ENCODE assay signal across 11 cellular contexts in the genomic region with DNA sequence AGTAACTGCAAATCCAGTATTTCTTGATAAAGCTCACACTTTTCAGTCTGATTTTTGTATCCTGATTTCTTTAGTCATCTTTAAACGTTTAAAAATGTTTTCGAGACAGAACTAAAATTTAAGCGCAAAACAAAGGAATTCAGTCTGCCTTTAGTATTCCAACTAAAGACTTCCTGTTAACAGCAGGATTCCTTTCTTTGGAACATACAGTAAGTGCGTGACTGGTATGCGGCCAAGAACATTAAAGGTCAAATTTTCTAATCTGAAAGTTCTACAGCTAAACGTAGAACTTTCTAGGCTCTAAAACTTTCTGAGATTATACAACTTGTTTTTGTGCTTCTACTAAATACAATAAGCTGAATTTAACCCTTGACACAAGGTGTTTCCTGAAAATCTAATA. TPM values are rescaled to one million over a fixed set of nuclear protein-coding genes. Genes with fewer than 3 reads are reported as not detected.
DNase-seq lines count a peak whose midpoint lies in the region; ATAC-seq, FAIRE-seq and TF ChIP-seq lines count a peak whose summit lies in the region.
"Had no signal": no experiment of that assay in that cellular context is flagged by ENCODE, and none has a peak within 500 bp of the region (broad histone marks: within the 10 kb centered on the region; RNA-seq: fewer than 3 reads in every experiment).

No MANE protein-coding gene starts in this region.

- H3K27me3 ChIP-seq in breast epithelium (no peaks in the 10 kb centered on the region), sigmoid colon (no peaks in the 10 kb centered on the region)
- H3K27me3 ChIP-seq: cardiac muscle cell had no signal

- H3K4me1 ChIP-seq in breast epithelium, result peaks cover 6 to 27% of the 10 kb centered on the region in 2 donors
- H3K4me1 ChIP-seq in sigmoid colon, result peaks cover 0 to 48% (median 28%) of the 10 kb centered on the region in 4 donors

- no peaks in the 10 kb centered on the region for H3K27me3 Mint-ChIP-seq in activated CD8-positive, alpha-beta memory T cell treated with anti-CD3 and anti-CD28 coated beads, Interleukin-2, amount 10 ng/mL, durations not matched to agents 7 days and 5 days
- H3K27me3 Mint-ChIP-seq: activated CD4-positive, alpha-beta T cell treated with anti-CD3 and anti-CD28 coated beads, Interleukin-2, amount 10 ng/mL, durations not matched to agents 24 days and 14 days had no signal

- TF ChIP-seq CTCF in breast epithelium (IDR thresholded peaks at IDR 0.05) (no peak), sigmoid colon (IDR thresholded peaks at IDR 0.05) (no peak)

- H3K27ac ChIP-seq in breast epithelium (peak overlapping the region; percentile 70 to 72), sigmoid colon (peak overlapping the region; percentile 47 to 65 (median 62))
- H3K27ac ChIP-seq: cardiac muscle cell had no signal

- H3K4me3 ChIP-seq in breast epithelium (peak overlapping the region in 2 of 3 donors; percentile 5 to 17), sigmoid colon (peak overlapping the region in 2 of 4 donors; percentile 1 to 19)
- H3K4me3 ChIP-seq: cardiac muscle cell, K562 had no signal

- no peak overlapping the region for H3K27ac Mint-ChIP-seq in activated CD8-positive, alpha-beta memory T cell treated with anti-CD3 and anti-CD28 coated beads, Interleukin-2, amount 10 ng/mL, durations not matched to agents 7 days and 5 days
- H3K27ac Mint-ChIP-seq: activated CD4-positive, alpha-beta T cell treated with anti-CD3 and anti-CD28 coated beads, Interleukin-2, amount 10 ng/mL, durations not matched to agents 24 days and 14 days had no signal

- DNase-seq in GM19239 (ENCODE audit: insufficient read length, low spot score) (no peak), breast epithelium (ENCODE audit: low spot score in 2 of 2) (no peak), hepatic stellate cell (ENCODE audit: low spot score) (peak; percentile 42), sigmoid colon (no peak), SIG-M5 (lab: John Stamatoyannopoulos, UW) (no peak)
- DNase-seq in NK-92 treated with Interleukin-12 subunit alpha and Interleukin-12 subunit beta, amount 100 ng/mL, for 24 hours (lab: John Stamatoyannopoulos, UW), result no peak
- no peak for DNase-seq in activated CD8-positive, alpha-beta memory T cell treated with anti-CD3 and anti-CD28 coated beads, Interleukin-2, amount 10 ng/mL, durations not matched to agents 7 days and 5 days
- DNase-seq: activated CD4-positive, alpha-beta T cell treated with anti-CD3 and anti-CD28 coated beads, Interleukin-2, amount 10 ng/mL, durations not matched to agents 24 days and 14 days had no signal

- intact Hi-C loops in breast epithelium (cut with DNase I; ENCODE audit: low total_unique reads) (no loop called here), sigmoid colon (cut with DNase I) (no loop called here)

- H3K36me3 ChIP-seq in breast epithelium, result no peaks in the 10 kb centered on the region
- peaks cover 0 to 13% (median 0%) of the 10 kb centered on the region in 4 donors for H3K36me3 ChIP-seq in sigmoid colon

- peak; percentile 23 for FAIRE-seq in GM19239 (lab: Jason Lieb, UNC)
- FAIRE-seq: K562 had no signal

- peaks cover 12% of the 10 kb centered on the region for H3K36me3 Mint-ChIP-seq in activated CD8-positive, alpha-beta memory T cell treated with anti-CD3 and anti-CD28 coated beads, Interleukin-2, amount 10 ng/mL, durations not matched to agents 7 days and 5 days

- H3K4me3 Mint-ChIP-seq in activated CD8-positive, alpha-beta memory T cell treated with anti-CD3 and anti-CD28 coated beads, Interleukin-2, amount 10 ng/mL, durations not matched to agents 7 days and 5 days, result no peak overlapping the region
- H3K4me3 Mint-ChIP-seq: activated CD4-positive, alpha-beta T cell treated with anti-CD3 and anti-CD28 coated beads, Interleukin-2, amount 10 ng/mL, durations not matched to agents 24 days and 14 days had no signal

- no peaks in the 10 kb centered on the region for H3K9me3 Mint-ChIP-seq in activated CD8-positive, alpha-beta memory T cell treated with anti-CD3 and anti-CD28 coated beads, Interleukin-2, amount 10 ng/mL, durations not matched to agents 7 days and 5 days (ENCODE audit: low read depth)
- H3K9me3 Mint-ChIP-seq: activated CD4-positive, alpha-beta T cell treated with anti-CD3 and anti-CD28 coated beads, Interleukin-2, amount 10 ng/mL, durations not matched to agents 24 days and 14 days had no signal

- TF ChIP-seq EP300 in sigmoid colon (IDR thresholded peaks at IDR 0.05), result no peak

- no peak for TF ChIP-seq POLR2A in breast epithelium (IDR thresholded peaks at IDR 0.05)
- TF ChIP-seq POLR2A in sigmoid colon (IDR thresholded peaks at IDR 0.05), result no peak

- no peaks in the 10 kb centered on the region for H3K4me1 Mint-ChIP-seq in activated CD8-positive, alpha-beta memory T cell treated with anti-CD3 and anti-CD28 coated beads, Interleukin-2, amount 10 ng/mL, durations not matched to agents 7 days and 5 days

- CTCF ChIA-PET in activated CD8-positive, alpha-beta memory T cell treated with anti-CD3 and anti-CD28 coated beads, Interleukin-2, amount 10 ng/mL, durations not matched to agents 7 days and 5 days (lab: Charles Lee), result interaction anchor here (0.7 to 1.5 kb wide), 4 partner anchors 33 to 297 kb away, joined by 3 to 4 read pairs (median 3); no protein-coding TSS in a partner anchor

- WGBS in sigmoid colon, 2 donors, result 71 to 74% methylated on average over 6 of the region's 6 CpGs

- no peaks in the 10 kb centered on the region for H3K9me3 ChIP-seq in breast epithelium
- H3K9me3 ChIP-seq in sigmoid colon, result no peaks in the 10 kb centered on the region

- no peak for ATAC-seq in HG03521 (IDR thresholded peaks at IDR 0.05; ENCODE audit: unreplicated experiment)
- no peak for ATAC-seq in activated CD8-positive, alpha-beta memory T cell treated with anti-CD3 and anti-CD28 coated beads, Interleukin-2, amount 10 ng/mL, durations not matched to agents 7 days and 5 days
- ATAC-seq: K562 had no signal

RNA-seq across cellular contexts. Expression of gene SAV1, which starts 9.9 kb away (rescaled TPM):
- total RNA-seq in breast epithelium, result 10 to 100 TPM; 56.0 to 77.0 (median 76.0) TPM
- total RNA-seq in sigmoid colon, result 10 to 100 TPM; 32.0 to 38.2 (median 35.3) TPM
- polyA plus RNA-seq in sigmoid colon, result 10 to 100 TPM; 10.9 to 19.8 (median 13.1) TPM
- total RNA-seq in activated CD8-positive, alpha-beta memory T cell treated with anti-CD3 and anti-CD28 coated beads, Interleukin-2, amount 10 ng/mL, durations not matched to agents 7 days and 5 days, result 1 to 10 TPM; 4.4 to 5.8 TPM

Comparison
In these comparisons a context has a peak if more than half of its experiments do, and no peak if none do; other contexts are left out.
1. RNA of gene SAV1, which starts 9.9 kb away (total RNA-seq): 56.0 to 77.0 TPM in breast epithelium and 32.0 to 38.2 TPM in sigmoid colon; 4.4 to 5.8 TPM in activated CD8-positive, alpha-beta memory T cell treated with anti-CD3 and anti-CD28 coated beads, Interleukin-2, amount 10 ng/mL, durations not matched to agents 7 days and 5 days; every median in the first group is over 4 times any median in the second.